In genomic region chr18:55237665-55238064, GRCh38 we compare ENCODE assay signal across 19 cellular contexts.
DNase-seq lines count a peak whose midpoint lies in the region; ATAC-seq and TF ChIP-seq lines count a peak whose summit lies in the region.
"Had no signal": no experiment of that assay in that cellular context is flagged by ENCODE, and none has a peak within 500 bp of the region (broad histone marks: within the 10 kb centered on the region; RNA-seq: fewer than 3 reads in every experiment).

No MANE protein-coding gene starts in this region.

- H3K4me1 Mint-ChIP-seq in CD8-positive, alpha-beta T cell (ENCODE audit: low read depth): peaks cover 2% of the 10 kb centered on the region

- CTCF ChIA-PET in CD8-positive, alpha-beta T cell (lab: Charles Lee): no interaction called here

- no peaks in the 10 kb centered on the region for H3K27me3 Mint-ChIP-seq in CD8-positive, alpha-beta T cell (ENCODE audit: low read depth)

- H3K4me3 Mint-ChIP-seq in CD8-positive, alpha-beta T cell: no peak overlapping the region
- H3K4me3 Mint-ChIP-seq: H9, HFFc6 had no signal

- H3K36me3 ChIP-seq in left ventricle myocardium inferior (peaks cover 18% of the 10 kb centered on the region), right atrium auricular region (peaks cover 3% of the 10 kb centered on the region)
- no peaks in the 10 kb centered on the region for H3K36me3 ChIP-seq in CD8-positive, alpha-beta T cell (ENCODE audit: insufficient read depth, low read length)
- H3K36me3 ChIP-seq: MG63 had no signal

- H3K4me3 ChIP-seq in left ventricle myocardium inferior (no peak overlapping the region), right atrium auricular region (no peak overlapping the region)
- H3K4me3 ChIP-seq in CD8-positive, alpha-beta T cell (ENCODE audit: low read depth, low read length): no peak overlapping the region
- H3K4me3 ChIP-seq: MG63, SJSA1 had no signal

- H3K9me3 Mint-ChIP-seq in CD8-positive, alpha-beta T cell: no peaks in the 10 kb centered on the region
- H3K9me3 Mint-ChIP-seq: H9, HFFc6 had no signal

- intact Hi-C loops in left ventricle myocardium inferior (cut with micrococcal nuclease): loop anchor here (10.0 kb wide), 3 partner anchors 143 to 1337 kb away; no protein-coding TSS in a partner anchor
- intact Hi-C loops in CD8-positive, alpha-beta T cell (cut with DNase I, micrococcal nuclease): loop anchor here in 1 of 2 experiments (5.0 kb wide), 1 partner anchor 1340 kb away; no protein-coding TSS in a partner anchor

- H3K4me1 ChIP-seq in left ventricle myocardium inferior (peaks cover 92% of the 10 kb centered on the region), right atrium auricular region (peaks cover 0 to 43% of the 10 kb centered on the region in 2 donors)
- no peaks in the 10 kb centered on the region for H3K4me1 ChIP-seq in CD8-positive, alpha-beta T cell (ENCODE audit: insufficient read depth, low read length)
- H3K4me1 ChIP-seq: BE2C had no signal

- POLR2A ChIA-PET in CD8-positive, alpha-beta T cell (lab: Charles Lee): no interaction called here

- no peak overlapping the region for H3K27ac Mint-ChIP-seq in CD8-positive, alpha-beta T cell
- H3K27ac Mint-ChIP-seq: H9, HFFc6 had no signal

- H3K27me3 ChIP-seq in left ventricle myocardium inferior (ENCODE audit: low read depth) (no peaks in the 10 kb centered on the region), right atrium auricular region (no peaks in the 10 kb centered on the region)
- no peaks in the 10 kb centered on the region for H3K27me3 ChIP-seq in CD8-positive, alpha-beta T cell (ENCODE audit: insufficient read depth, low read length)
- H3K27me3 ChIP-seq: BE2C, MG63, SJSA1 had no signal

- ATAC-seq in CD8-positive, alpha-beta T cell: no peak
- ATAC-seq: Right ventricle myocardium inferior had no signal

- no peak for DNase-seq in left ventricle myocardium inferior
- DNase-seq in right atrium auricular region (ENCODE audit: low spot score): no peak
- DNase-seq in cerebellum (ENCODE audit: low spot score): peak; percentile 48
- DNase-seq in middle frontal gyrus (ENCODE audit: extremely low spot score, low spot score): peak; percentile 11
- no peak for DNase-seq in NCI-H748 treated with DMSO at 0.1 percent for 48 hours (lab: John Stamatoyannopoulos, UW)
- DNase-seq in NK-92 (lab: John Stamatoyannopoulos, UW; ENCODE audit: unreplicated experiment): no peak
- DNase-seq in CD8-positive, alpha-beta T cell: no peak
- DNase-seq in DMS79 (lab: John Stamatoyannopoulos, UW): no peak
- DNase-seq: BE2C, H9, HFFc6, MG63, NCI-H1417 treated with DMSO at 0.1 percent for 48 hours, NCI-H2029, NCI-H2227 treated with DMSO at 0.1 percent for 48 hours, NCI-H510A, NCI-H774 had no signal

- H3K27ac ChIP-seq in left ventricle myocardium inferior (replicated peaks) (peak overlapping the region; percentile 88), right atrium auricular region (peak overlapping the region in 1 of 2 donors; percentile 7)
- H3K27ac ChIP-seq in CD8-positive, alpha-beta T cell (ENCODE audit: low read depth, low read length): no peak overlapping the region
- H3K27ac ChIP-seq: SJSA1 had no signal

- no peak for TF ChIP-seq CTCF in left ventricle myocardium inferior (IDR thresholded peaks at IDR 0.05; ENCODE audit: borderline replicate concordance)
- no peak for TF ChIP-seq CTCF in right atrium auricular region (IDR thresholded peaks at IDR 0.05)
- no peak for TF ChIP-seq CTCF in CD8-positive, alpha-beta T cell (IDR thresholded peaks at IDR 0.05)

- no peaks in the 10 kb centered on the region for H3K36me3 Mint-ChIP-seq in CD8-positive, alpha-beta T cell

- no peaks in the 10 kb centered on the region for H3K9me3 ChIP-seq in left ventricle myocardium inferior (replicated peaks)
- no peaks in the 10 kb centered on the region for H3K9me3 ChIP-seq in right atrium auricular region
- H3K9me3 ChIP-seq in CD8-positive, alpha-beta T cell (ENCODE audit: low read length): no peaks in the 10 kb centered on the region
- H3K9me3 ChIP-seq: BE2C, MG63, SJSA1 had no signal

Comparison
In these comparisons a context has a peak if more than half of its experiments do, and no peak if none do; other contexts are left out.
1. DNase-seq: peak in cerebellum (single experiment) and middle frontal gyrus (single experiment); none in left ventricle myocardium inferior (single experiment), right atrium auricular region (single experiment), NCI-H748 treated with DMSO at 0.1 percent for 48 hours (single experiment), NK-92 (single experiment), CD8-positive, alpha-beta T cell (0 of 7) and DMS79 (single experiment).